Comparison of ENCODE assay signal across 21 cellular contexts in the genomic region with DNA sequence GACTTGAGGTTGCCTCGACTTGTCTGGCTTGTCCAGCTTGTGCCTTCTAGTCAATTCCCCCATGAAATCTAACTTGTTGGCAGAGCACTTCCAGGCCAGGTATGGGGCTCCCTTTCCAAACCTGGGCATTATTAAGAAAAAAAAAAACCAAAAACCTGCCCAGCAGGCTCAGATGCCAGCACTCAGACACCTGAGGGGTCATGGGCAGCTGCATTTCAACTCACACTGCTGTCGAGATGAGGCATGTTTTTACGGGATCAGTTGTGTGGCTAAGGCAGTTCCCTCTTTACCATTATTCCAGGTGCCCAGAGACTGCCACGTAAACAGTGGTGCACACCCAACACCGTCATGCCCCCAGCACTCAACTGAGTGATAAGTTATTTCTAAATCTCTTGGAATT.
"Had no signal": no experiment of that assay in that cellular context is flagged by ENCODE, and none has a peak within 500 bp of the region (broad histone marks: within the 10 kb centered on the region; RNA-seq: fewer than 3 reads in every experiment).

No MANE protein-coding gene starts in this region.

- H3K9me3 Mint-ChIP-seq: activated CD4-positive, alpha-beta memory T cell treated with anti-CD3 and anti-CD28 coated beads, Interleukin-2, amount 10 ng/mL, durations not matched to agents 7 days and 5 days; activated CD4-positive, alpha-beta T cell treated with anti-CD3 and anti-CD28 coated beads, Interleukin-2, amount 10 ng/mL, durations not matched to agents 24 days and 14 days; activated naive CD4-positive, alpha-beta T cell treated with anti-CD3 and anti-CD28 coated beads, Interleukin-2, amount 50 U/mL, for 24 hours; brain; naive B cell; stimulated activated naive CD8-positive, alpha-beta T cell treated with anti-CD3 and anti-CD28 coated beads, Interleukin-15, Interleukin-2, amounts not matched to agents 100 ng/mL and 50 ng/mL, for 24 hours had no signal

- DNase-seq: activated CD4-positive, alpha-beta memory T cell treated with anti-CD3 and anti-CD28 coated beads, Interleukin-2, amount 10 ng/mL, durations not matched to agents 7 days and 5 days; activated CD4-positive, alpha-beta T cell treated with anti-CD3 and anti-CD28 coated beads, Interleukin-2, amount 10 ng/mL, durations not matched to agents 24 days and 14 days; activated effector memory CD4-positive, alpha-beta T cell treated with anti-CD3 and anti-CD28 coated beads, Interleukin-2, amount 50 U/mL, for 16 hours; aorta; caudate nucleus; dermis blood vessel endothelial cell; effector CD8-positive, alpha-beta T cell; heart right ventricle; kidney; left lung; naive B cell; nucleus accumbens; stimulated activated CD4-positive, alpha-beta T cell treated with anti-CD3 and anti-CD28 coated beads, Interleukin-4, amount 100 ng/mL, for 24 hours; substantia nigra; T-helper 2 cell had no signal

- H3K4me3 Mint-ChIP-seq: activated CD4-positive, alpha-beta memory T cell treated with anti-CD3 and anti-CD28 coated beads, Interleukin-2, amount 10 ng/mL, durations not matched to agents 7 days and 5 days; activated CD4-positive, alpha-beta T cell treated with anti-CD3 and anti-CD28 coated beads, Interleukin-2, amount 10 ng/mL, durations not matched to agents 24 days and 14 days; activated naive CD4-positive, alpha-beta T cell treated with anti-CD3 and anti-CD28 coated beads, Interleukin-2, amount 50 U/mL, for 24 hours; brain; naive B cell; stimulated activated naive CD8-positive, alpha-beta T cell treated with anti-CD3 and anti-CD28 coated beads, Interleukin-15, Interleukin-2, amounts not matched to agents 100 ng/mL and 50 ng/mL, for 24 hours had no signal

- H3K27me3 Mint-ChIP-seq: activated CD4-positive, alpha-beta memory T cell treated with anti-CD3 and anti-CD28 coated beads, Interleukin-2, amount 10 ng/mL, durations not matched to agents 7 days and 5 days; activated CD4-positive, alpha-beta T cell treated with anti-CD3 and anti-CD28 coated beads, Interleukin-2, amount 10 ng/mL, durations not matched to agents 24 days and 14 days; activated naive CD4-positive, alpha-beta T cell treated with anti-CD3 and anti-CD28 coated beads, Interleukin-2, amount 50 U/mL, for 24 hours; brain; naive B cell; stimulated activated naive CD8-positive, alpha-beta T cell treated with anti-CD3 and anti-CD28 coated beads, Interleukin-15, Interleukin-2, amounts not matched to agents 100 ng/mL and 50 ng/mL, for 24 hours had no signal

- H3K27ac Mint-ChIP-seq: activated CD4-positive, alpha-beta memory T cell treated with anti-CD3 and anti-CD28 coated beads, Interleukin-2, amount 10 ng/mL, durations not matched to agents 7 days and 5 days; activated CD4-positive, alpha-beta T cell treated with anti-CD3 and anti-CD28 coated beads, Interleukin-2, amount 10 ng/mL, durations not matched to agents 24 days and 14 days; activated naive CD4-positive, alpha-beta T cell treated with anti-CD3 and anti-CD28 coated beads, Interleukin-2, amount 50 U/mL, for 24 hours; stimulated activated naive CD8-positive, alpha-beta T cell treated with anti-CD3 and anti-CD28 coated beads, Interleukin-15, Interleukin-2, amounts not matched to agents 100 ng/mL and 50 ng/mL, for 24 hours had no signal

- H3K4me3 ChIP-seq: esophagus muscularis mucosa, heart right ventricle, left lung, lung, tibial nerve had no signal

- H3K9me3 ChIP-seq: esophagus muscularis mucosa, heart right ventricle, left lung, tibial nerve had no signal

- ATAC-seq: heart right ventricle, left lung had no signal

- H3K27ac ChIP-seq: esophagus muscularis mucosa, left lung, tibial nerve had no signal

- H3K27me3 ChIP-seq: esophagus muscularis mucosa, heart right ventricle, left lung, tibial nerve had no signal
